2 cellular contexts compared by ENCODE assay signal in the genomic region with DNA sequence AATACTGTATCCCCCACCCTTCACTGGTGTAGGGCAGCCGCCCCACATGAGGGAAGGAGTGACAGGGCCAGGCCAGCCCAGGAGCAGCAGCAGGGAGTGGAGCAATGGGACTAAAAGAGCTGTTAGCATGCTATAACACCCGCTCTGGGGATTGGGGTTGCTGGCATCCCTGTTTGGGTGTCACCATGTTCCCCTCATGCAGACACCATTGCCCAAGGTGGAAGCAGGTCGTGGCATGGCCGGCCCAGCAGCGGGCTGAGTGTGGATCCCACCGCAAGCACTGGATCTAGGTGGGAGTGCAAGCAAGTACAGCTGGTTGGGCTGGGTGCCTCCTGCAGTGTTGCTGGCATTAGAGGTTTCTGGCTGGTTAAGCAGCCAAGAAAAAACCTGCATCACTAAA.
TF ChIP-seq lines count a peak whose summit lies in the region.

No MANE protein-coding gene starts in this region.

TF ChIP-seq in GM23338, 12 proteins besides CTCF, POLR2A, EP300 and RAD21 (continues in another document):
- TF ChIP-seq ZNF331 (CRISPR knock-in tag; IDR thresholded peaks at IDR 0.05; ENCODE audit: low read depth) (no peak), EZH2phosphoT487 (IDR thresholded peaks at IDR 0.05; ENCODE audit: unreplicated experiment) (no peak), CREB1 (CRISPR knock-in tag; IDR thresholded peaks at IDR 0.05; ENCODE audit: low read depth) (no peak), NANOG (IDR thresholded peaks at IDR 0.05; ENCODE audit: borderline replicate concordance) (no peak), STAT1 (IDR thresholded peaks at IDR 0.05; ENCODE audit: unreplicated experiment) (no peak), JUNB (IDR thresholded peaks at IDR 0.05; ENCODE audit: unreplicated experiment) (no peak), ZNF114 (CRISPR knock-in tag; IDR thresholded peaks at IDR 0.05) (no peak)
- TF ChIP-seq, protein P1, sequence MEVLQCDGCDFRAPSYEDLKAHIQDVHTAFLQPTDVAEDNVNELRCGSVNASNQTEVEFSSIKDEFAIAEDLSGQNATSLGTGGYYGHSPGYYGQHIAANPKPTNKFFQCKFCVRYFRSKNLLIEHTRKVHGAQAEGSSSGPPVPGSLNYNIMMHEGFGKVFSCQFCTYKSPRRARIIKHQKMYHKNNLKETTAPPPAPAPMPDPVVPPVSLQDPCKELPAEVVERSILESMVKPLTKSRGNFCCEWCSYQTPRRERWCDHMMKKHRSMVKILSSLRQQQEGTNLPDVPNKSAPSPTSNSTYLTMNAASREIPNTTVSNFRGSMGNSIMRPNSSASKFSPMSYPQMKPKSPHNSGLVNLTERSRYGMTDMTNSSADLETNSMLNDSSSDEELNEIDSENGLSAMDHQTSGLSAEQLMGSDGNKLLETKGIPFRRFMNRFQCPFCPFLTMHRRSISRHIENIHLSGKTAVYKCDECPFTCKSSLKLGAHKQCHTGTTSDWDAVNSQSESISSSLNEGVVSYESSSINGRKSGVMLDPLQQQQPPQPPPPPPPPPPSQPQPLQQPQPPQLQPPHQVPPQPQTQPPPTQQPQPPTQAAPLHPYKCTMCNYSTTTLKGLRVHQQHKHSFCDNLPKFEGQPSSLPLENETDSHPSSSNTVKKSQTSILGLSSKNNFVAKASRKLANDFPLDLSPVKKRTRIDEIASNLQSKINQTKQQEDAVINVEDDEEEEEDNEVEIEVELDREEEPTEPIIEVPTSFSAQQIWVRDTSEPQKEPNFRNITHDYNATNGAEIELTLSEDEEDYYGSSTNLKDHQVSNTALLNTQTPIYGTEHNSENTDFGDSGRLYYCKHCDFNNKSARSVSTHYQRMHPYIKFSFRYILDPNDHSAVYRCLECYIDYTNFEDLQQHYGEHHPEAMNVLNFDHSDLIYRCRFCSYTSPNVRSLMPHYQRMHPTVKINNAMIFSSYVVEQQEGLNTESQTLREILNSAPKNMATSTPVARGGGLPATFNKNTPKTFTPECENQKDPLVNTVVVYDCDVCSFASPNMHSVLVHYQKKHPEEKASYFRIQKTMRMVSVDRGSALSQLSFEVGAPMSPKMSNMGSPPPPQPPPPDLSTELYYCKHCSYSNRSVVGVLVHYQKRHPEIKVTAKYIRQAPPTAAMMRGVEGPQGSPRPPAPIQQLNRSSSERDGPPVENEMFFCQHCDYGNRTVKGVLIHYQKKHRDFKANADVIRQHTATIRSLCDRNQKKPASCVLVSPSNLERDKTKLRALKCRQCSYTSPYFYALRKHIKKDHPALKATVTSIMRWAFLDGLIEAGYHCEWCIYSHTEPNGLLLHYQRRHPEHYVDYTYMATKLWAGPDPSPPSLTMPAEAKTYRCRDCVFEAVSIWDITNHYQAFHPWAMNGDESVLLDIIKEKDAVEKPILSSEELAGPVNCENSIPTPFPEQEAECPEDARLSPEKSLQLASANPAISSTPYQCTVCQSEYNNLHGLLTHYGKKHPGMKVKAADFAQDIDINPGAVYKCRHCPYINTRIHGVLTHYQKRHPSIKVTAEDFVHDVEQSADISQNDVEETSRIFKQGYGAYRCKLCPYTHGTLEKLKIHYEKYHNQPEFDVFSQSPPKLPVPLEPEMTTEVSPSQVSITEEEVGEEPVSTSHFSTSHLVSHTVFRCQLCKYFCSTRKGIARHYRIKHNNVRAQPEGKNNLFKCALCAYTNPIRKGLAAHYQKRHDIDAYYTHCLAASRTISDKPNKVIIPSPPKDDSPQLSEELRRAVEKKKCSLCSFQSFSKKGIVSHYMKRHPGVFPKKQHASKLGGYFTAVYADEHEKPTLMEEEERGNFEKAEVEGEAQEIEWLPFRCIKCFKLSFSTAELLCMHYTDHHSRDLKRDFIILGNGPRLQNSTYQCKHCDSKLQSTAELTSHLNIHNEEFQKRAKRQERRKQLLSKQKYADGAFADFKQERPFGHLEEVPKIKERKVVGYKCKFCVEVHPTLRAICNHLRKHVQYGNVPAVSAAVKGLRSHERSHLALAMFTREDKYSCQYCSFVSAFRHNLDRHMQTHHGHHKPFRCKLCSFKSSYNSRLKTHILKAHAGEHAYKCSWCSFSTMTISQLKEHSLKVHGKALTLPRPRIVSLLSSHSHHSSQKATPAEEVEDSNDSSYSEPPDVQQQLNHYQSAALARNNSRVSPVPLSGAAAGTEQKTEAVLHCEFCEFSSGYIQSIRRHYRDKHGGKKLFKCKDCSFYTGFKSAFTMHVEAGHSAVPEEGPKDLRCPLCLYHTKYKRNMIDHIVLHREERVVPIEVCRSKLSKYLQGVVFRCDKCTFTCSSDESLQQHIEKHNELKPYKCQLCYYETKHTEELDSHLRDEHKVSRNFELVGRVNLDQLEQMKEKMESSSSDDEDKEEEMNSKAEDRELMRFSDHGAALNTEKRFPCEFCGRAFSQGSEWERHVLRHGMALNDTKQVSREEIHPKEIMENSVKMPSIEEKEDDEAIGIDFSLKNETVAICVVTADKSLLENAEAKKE (CRISPR knock-in tag; IDR thresholded peaks at IDR 0.05): no peak
- TF ChIP-seq, protein P2, sequence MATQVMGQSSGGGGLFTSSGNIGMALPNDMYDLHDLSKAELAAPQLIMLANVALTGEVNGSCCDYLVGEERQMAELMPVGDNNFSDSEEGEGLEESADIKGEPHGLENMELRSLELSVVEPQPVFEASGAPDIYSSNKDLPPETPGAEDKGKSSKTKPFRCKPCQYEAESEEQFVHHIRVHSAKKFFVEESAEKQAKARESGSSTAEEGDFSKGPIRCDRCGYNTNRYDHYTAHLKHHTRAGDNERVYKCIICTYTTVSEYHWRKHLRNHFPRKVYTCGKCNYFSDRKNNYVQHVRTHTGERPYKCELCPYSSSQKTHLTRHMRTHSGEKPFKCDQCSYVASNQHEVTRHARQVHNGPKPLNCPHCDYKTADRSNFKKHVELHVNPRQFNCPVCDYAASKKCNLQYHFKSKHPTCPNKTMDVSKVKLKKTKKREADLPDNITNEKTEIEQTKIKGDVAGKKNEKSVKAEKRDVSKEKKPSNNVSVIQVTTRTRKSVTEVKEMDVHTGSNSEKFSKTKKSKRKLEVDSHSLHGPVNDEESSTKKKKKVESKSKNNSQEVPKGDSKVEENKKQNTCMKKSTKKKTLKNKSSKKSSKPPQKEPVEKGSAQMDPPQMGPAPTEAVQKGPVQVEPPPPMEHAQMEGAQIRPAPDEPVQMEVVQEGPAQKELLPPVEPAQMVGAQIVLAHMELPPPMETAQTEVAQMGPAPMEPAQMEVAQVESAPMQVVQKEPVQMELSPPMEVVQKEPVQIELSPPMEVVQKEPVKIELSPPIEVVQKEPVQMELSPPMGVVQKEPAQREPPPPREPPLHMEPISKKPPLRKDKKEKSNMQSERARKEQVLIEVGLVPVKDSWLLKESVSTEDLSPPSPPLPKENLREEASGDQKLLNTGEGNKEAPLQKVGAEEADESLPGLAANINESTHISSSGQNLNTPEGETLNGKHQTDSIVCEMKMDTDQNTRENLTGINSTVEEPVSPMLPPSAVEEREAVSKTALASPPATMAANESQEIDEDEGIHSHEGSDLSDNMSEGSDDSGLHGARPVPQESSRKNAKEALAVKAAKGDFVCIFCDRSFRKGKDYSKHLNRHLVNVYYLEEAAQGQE (IDR thresholded peaks at IDR 0.05; ENCODE audit: unreplicated experiment): no peak
- TF ChIP-seq, protein P3, sequence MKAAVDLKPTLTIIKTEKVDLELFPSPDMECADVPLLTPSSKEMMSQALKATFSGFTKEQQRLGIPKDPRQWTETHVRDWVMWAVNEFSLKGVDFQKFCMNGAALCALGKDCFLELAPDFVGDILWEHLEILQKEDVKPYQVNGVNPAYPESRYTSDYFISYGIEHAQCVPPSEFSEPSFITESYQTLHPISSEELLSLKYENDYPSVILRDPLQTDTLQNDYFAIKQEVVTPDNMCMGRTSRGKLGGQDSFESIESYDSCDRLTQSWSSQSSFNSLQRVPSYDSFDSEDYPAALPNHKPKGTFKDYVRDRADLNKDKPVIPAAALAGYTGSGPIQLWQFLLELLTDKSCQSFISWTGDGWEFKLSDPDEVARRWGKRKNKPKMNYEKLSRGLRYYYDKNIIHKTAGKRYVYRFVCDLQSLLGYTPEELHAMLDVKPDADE (IDR thresholded peaks at IDR 0.05): no peak

TF ChIP-seq in H1, 55 proteins besides CTCF, POLR2A, EP300 and RAD21:
- TF ChIP-seq RFX5 (IDR thresholded peaks at IDR 0.05; ENCODE audit: borderline replicate concordance, low read depth, low read length): no peak
- TF ChIP-seq CBX5 (IDR thresholded peaks at IDR 0.05; ENCODE audit: low read depth, low read length): no peak
- TF ChIP-seq, protein P4, sequence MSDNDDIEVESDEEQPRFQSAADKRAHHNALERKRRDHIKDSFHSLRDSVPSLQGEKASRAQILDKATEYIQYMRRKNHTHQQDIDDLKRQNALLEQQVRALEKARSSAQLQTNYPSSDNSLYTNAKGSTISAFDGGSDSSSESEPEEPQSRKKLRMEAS (IDR thresholded peaks at IDR 0.05): no peak
- no peak for TF ChIP-seq JUND (IDR thresholded peaks at IDR 0.05; ENCODE audit: low read length)
- no peak for TF ChIP-seq ZNF274 (IDR thresholded peaks at IDR 0.05; ENCODE audit: borderline replicate concordance, extremely low read depth, low read length)
- TF ChIP-seq NRF1 (IDR thresholded peaks at IDR 0.05; ENCODE audit: low read depth, low read length): no peak
- TF ChIP-seq SP2 (IDR thresholded peaks at IDR 0.05; ENCODE audit: low read length): no peak
- no peak for TF ChIP-seq SAP30 (IDR thresholded peaks at IDR 0.05; ENCODE audit: insufficient read depth, insufficient replicate concordance, low read length)
- no peak for TF ChIP-seq CBX8 (IDR thresholded peaks at IDR 0.05; ENCODE audit: borderline replicate concordance, low read depth, low read length)
- TF ChIP-seq SIX5 (IDR thresholded peaks at IDR 0.05; ENCODE audit: low read depth, low read length): no peak
- no peak for TF ChIP-seq TAF7 (optimal IDR thresholded peaks at IDR 0.05; ENCODE audit: borderline replicate concordance, low read depth, low read length)
- TF ChIP-seq, protein P5, sequence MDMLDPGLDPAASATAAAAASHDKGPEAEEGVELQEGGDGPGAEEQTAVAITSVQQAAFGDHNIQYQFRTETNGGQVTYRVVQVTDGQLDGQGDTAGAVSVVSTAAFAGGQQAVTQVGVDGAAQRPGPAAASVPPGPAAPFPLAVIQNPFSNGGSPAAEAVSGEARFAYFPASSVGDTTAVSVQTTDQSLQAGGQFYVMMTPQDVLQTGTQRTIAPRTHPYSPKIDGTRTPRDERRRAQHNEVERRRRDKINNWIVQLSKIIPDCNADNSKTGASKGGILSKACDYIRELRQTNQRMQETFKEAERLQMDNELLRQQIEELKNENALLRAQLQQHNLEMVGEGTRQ (IDR thresholded peaks at IDR 0.05; ENCODE audit: low read length): no peak
- no peak for TF ChIP-seq SIN3A (conservative IDR thresholded peaks at IDR 0.05 in 1 of 2, IDR thresholded peaks at IDR 0.05 in 1 of 2; ENCODE audit: low read depth in 1 of 2, low read length in 2 of 2)
- TF ChIP-seq, protein P6, sequence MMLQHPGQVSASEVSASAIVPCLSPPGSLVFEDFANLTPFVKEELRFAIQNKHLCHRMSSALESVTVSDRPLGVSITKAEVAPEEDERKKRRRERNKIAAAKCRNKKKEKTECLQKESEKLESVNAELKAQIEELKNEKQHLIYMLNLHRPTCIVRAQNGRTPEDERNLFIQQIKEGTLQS (IDR thresholded peaks at IDR 0.05; ENCODE audit: insufficient read depth, low read depth, low read length): no peak
- no peak for TF ChIP-seq TAF1 (IDR thresholded peaks at IDR 0.05; ENCODE audit: low read depth, low read length)
- TF ChIP-seq SP4 (IDR thresholded peaks at IDR 0.05; ENCODE audit: low read length): no peak
- TF ChIP-seq RBBP5 (IDR thresholded peaks at IDR 0.05; ENCODE audit: borderline replicate concordance, low read depth, low read length): no peak
- TF ChIP-seq ASH2L (IDR thresholded peaks at IDR 0.05; ENCODE audit: low read length): no peak
- TF ChIP-seq HDAC2 (IDR thresholded peaks at IDR 0.05; ENCODE audit: borderline replicate concordance in 1 of 2, low read depth in 2 of 2, low read length in 2 of 2): no peak
- no peak for TF ChIP-seq FOSL1 (IDR thresholded peaks at IDR 0.05; ENCODE audit: insufficient read depth, low read depth, low read length)
TF ChIP-seq in H1: peak in this region for 0.
